ENCODE assay signal across 27 cellular contexts in the genomic region with DNA sequence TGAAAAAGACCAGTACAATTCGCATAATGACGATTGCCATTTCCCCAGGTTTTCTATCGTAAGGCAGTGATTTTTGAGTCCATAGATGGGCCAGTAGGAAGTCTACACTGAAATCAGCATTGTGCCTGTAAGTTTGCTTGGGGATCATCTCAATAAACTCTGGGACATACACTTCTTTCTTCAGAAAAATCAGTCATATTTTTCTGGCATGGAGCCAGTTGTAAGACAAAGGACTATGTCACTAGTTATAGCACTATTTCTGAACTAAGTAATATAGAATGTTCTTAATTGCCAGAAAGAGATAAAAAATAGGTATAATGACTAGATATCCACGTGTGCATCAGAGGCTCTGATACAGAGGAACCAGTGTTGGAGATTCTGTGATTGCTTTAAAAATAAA.
"Had no signal": no experiment of that assay in that cellular context is flagged by ENCODE, and none has a peak within 500 bp of the region (broad histone marks: within the 10 kb centered on the region; RNA-seq: fewer than 3 reads in every experiment).

No MANE protein-coding gene starts in this region.

- H3K9me3 ChIP-seq: ascending aorta, breast epithelium, colonic mucosa, esophagus squamous epithelium had no signal

- H3K27ac ChIP-seq: ascending aorta, breast epithelium, cardiac muscle cell, colonic mucosa, dorsolateral prefrontal cortex, epithelial cell of prostate, esophagus squamous epithelium had no signal

- ATAC-seq: activated CD4-positive, alpha-beta T cell treated with anti-CD3 and anti-CD28 coated beads for 36 hours; activated CD8-positive, alpha-beta memory T cell treated with anti-CD3 and anti-CD28 coated beads, Interleukin-2, amount 10 ng/mL, durations not matched to agents 7 days and 5 days; activated CD8-positive, alpha-beta T cell treated with anti-CD3 and anti-CD28 coated beads, Interleukin-2, amount 10 ng/mL, durations not matched to agents 7 days and 5 days; activated naive CD4-positive, alpha-beta T cell treated with anti-CD3 and anti-CD28 coated beads, Interleukin-2, amount 50 U/mL, for 72 hours; activated T-cell treated with anti-CD3 and anti-CD28 coated beads, Interleukin-2, amount 50 U/mL, for 72 hours; effector memory CD8-positive, alpha-beta T cell had no signal

- H3K4me1 ChIP-seq: ascending aorta, breast epithelium, colonic mucosa had no signal

- H3K27me3 ChIP-seq: ascending aorta, breast epithelium, cardiac muscle cell, colonic mucosa, dorsolateral prefrontal cortex, esophagus squamous epithelium had no signal

- H3K36me3 ChIP-seq: ascending aorta, breast epithelium, cardiac muscle cell, colonic mucosa, esophagus squamous epithelium had no signal

- H3K4me3 ChIP-seq: ascending aorta, breast epithelium, cardiac muscle cell, colonic mucosa, dorsolateral prefrontal cortex, esophagus squamous epithelium had no signal

- DNase-seq: activated CD4-positive, alpha-beta memory T cell treated with anti-CD3 and anti-CD28 coated beads for 36 hours; activated CD4-positive, alpha-beta T cell treated with anti-CD3 and anti-CD28 coated beads for 36 hours; activated CD4-positive, alpha-beta T cell treated with anti-CD3 and anti-CD28 coated beads, Interleukin-2, amount 10 ng/mL, durations not matched to agents 24 days and 14 days; activated CD4-positive, CD25-positive, alpha-beta regulatory T cell; activated CD4-positive, CD25-positive, alpha-beta regulatory T cell treated with anti-CD3 and anti-CD28 coated beads, Interleukin-2, amount 50 U/mL, for 72 hours; activated CD8-positive, alpha-beta memory T cell treated with anti-CD3 and anti-CD28 coated beads, Interleukin-2, amount 10 ng/mL, durations not matched to agents 7 days and 5 days; activated CD8-positive, alpha-beta memory T cell treated with anti-CD3 and anti-CD28 coated beads, Interleukin-2, amount 50 U/mL, for 4 hours; activated CD8-positive, alpha-beta T cell treated with anti-CD3 and anti-CD28 coated beads, Interleukin-2, amount 10 ng/mL, durations not matched to agents 7 days and 5 days; activated gamma-delta T cell; activated naive CD4-positive, alpha-beta T cell; activated naive CD4-positive, alpha-beta T cell treated with anti-CD3 and anti-CD28 coated beads, Interleukin-2, amount 10 ng/mL, durations not matched to agents 7 days and 5 days; activated naive CD8-positive, alpha-beta T cell treated with anti-CD3 and anti-CD28 coated beads, Interleukin-2, amount 10 ng/mL, durations not matched to agents 7 days and 5 days; activated T-cell treated with anti-CD3 and anti-CD28 coated beads, Interleukin-2, amount 50 U/mL, for 24 hours; activated T-cell treated with anti-CD3 and anti-CD28 coated beads, Interleukin-2, amount 50 U/mL, for 72 hours; central memory CD4-positive, alpha-beta T cell; cerebellar nuclear complex; colonic mucosa; dorsolateral prefrontal cortex; effector memory CD8-positive, alpha-beta T cell; esophagus squamous epithelium; head of caudate nucleus; T-helper 2 cell had no signal
